Comparison of ENCODE assay signal across 23 cellular contexts in genomic region chr5:121432-121831, GRCh38. TPM values are rescaled to one million over a fixed set of nuclear protein-coding genes. Genes with fewer than 3 reads are reported as not detected.
"Had no signal": no experiment of that assay in that cellular context is flagged by ENCODE, and none has a peak within 500 bp of the region (broad histone marks: within the 10 kb centered on the region; RNA-seq: fewer than 3 reads in every experiment).

No MANE protein-coding gene starts in this region.

- H3K27me3 ChIP-seq: esophagus squamous epithelium, neutrophil, tibial artery, upper lobe of left lung, uterus had no signal

- H3K4me3 Mint-ChIP-seq: effector memory CD8-positive, alpha-beta T cell; naive thymus-derived CD8-positive, alpha-beta T cell; stimulated activated memory B cell treated with anti-CD40 and anti-IgM and Interleukin-4, amounts not matched to agents 10 μg/mL and 1 μg/mL and 100 μg/mL, for 72 hours; stimulated activated naive CD8-positive, alpha-beta T cell treated with anti-CD3 and anti-CD28 coated beads, Interleukin-15, Interleukin-2, amounts not matched to agents 100 ng/mL and 50 ng/mL, for 24 hours had no signal

- H3K36me3 ChIP-seq: esophagus squamous epithelium, gastroesophageal sphincter, neutrophil, spleen, tibial artery, upper lobe of left lung, uterus had no signal

- H3K4me1 Mint-ChIP-seq: naive thymus-derived CD8-positive, alpha-beta T cell; stimulated activated memory B cell treated with anti-CD40 and anti-IgM and Interleukin-4, amounts not matched to agents 10 μg/mL and 1 μg/mL and 100 μg/mL, for 72 hours had no signal

- DNase-seq: effector memory CD8-positive, alpha-beta T cell; esophagus squamous epithelium; foreskin fibroblast; glutamatergic neuron; islet precursor cell; mammary epithelial cell; mucosa of descending colon; naive thymus-derived CD8-positive, alpha-beta T cell; psoas muscle; retina; spleen; stimulated activated CD4-positive, alpha-beta T cell treated with anti-CD3 and anti-CD28 coated beads, Interleukin-15, amount 100 ng/mL, for 24 hours; stimulated activated CD4-positive, alpha-beta T cell treated with anti-CD3 and anti-CD28 coated beads, Interleukin-1b, Interleukin-23, amount 100 ng/mL, for 48 hours; stimulated activated CD4-positive, alpha-beta T cell treated with anti-CD3 and anti-CD28 coated beads, Interleukin-4, amount 100 ng/mL, for 24 hours; tibial artery; upper lobe of left lung; uterus had no signal

- H3K27ac Mint-ChIP-seq: effector memory CD8-positive, alpha-beta T cell; naive thymus-derived CD8-positive, alpha-beta T cell; stimulated activated memory B cell treated with anti-CD40 and anti-IgM and Interleukin-4, amounts not matched to agents 10 μg/mL and 1 μg/mL and 100 μg/mL, for 72 hours; stimulated activated naive CD8-positive, alpha-beta T cell treated with anti-CD3 and anti-CD28 coated beads, Interleukin-15, Interleukin-2, amounts not matched to agents 100 ng/mL and 50 ng/mL, for 24 hours had no signal

- H3K4me3 ChIP-seq: esophagus squamous epithelium, gastroesophageal sphincter, mucosa of descending colon, psoas muscle, spleen, tibial artery, upper lobe of left lung, uterus had no signal

- H3K27ac ChIP-seq: esophagus squamous epithelium, gastroesophageal sphincter, neutrophil, psoas muscle, spleen, tibial artery, upper lobe of left lung, uterus had no signal

- H3K4me1 ChIP-seq: esophagus squamous epithelium, gastroesophageal sphincter, psoas muscle, spleen, tibial artery, upper lobe of left lung, uterus had no signal

- ATAC-seq: effector memory CD8-positive, alpha-beta T cell; gastroesophageal sphincter; left lobe of liver; mucosa of descending colon; naive thymus-derived CD8-positive, alpha-beta T cell; psoas muscle; sciatic nerve; stimulated activated memory B cell treated with anti-CD40 and anti-IgM and Interleukin-4, amounts not matched to agents 10 μg/mL and 1 μg/mL and 100 μg/mL, for 72 hours had no signal

- H3K9me3 ChIP-seq: mucosa of descending colon, neutrophil had no signal

RNA-seq across cellular contexts. Expression of gene PLEKHG4B, which starts 29.5 kb away (rescaled TPM):
- total RNA-seq: naive thymus-derived CD8-positive, alpha-beta T cell; psoas muscle had no signal
- polyA plus RNA-seq: naive thymus-derived CD8-positive, alpha-beta T cell had no signal
